ENCODE assay signal across 17 cellular contexts in genomic region chr2:95390272-95390880, GRCh38.
"Had no signal": no experiment of that assay in that cellular context is flagged by ENCODE, and none has a peak within 500 bp of the region (broad histone marks: within the 10 kb centered on the region; RNA-seq: fewer than 3 reads in every experiment).

No MANE protein-coding gene starts in this region.

- H3K4me1 ChIP-seq: lower lobe of right lung had no signal

- H3K27me3 ChIP-seq: neutrophil had no signal

- H3K36me3 Mint-ChIP-seq: activated naive CD4-positive, alpha-beta T cell treated with anti-CD3 and anti-CD28 coated beads, Interleukin-2, amount 50 U/mL, for 72 hours; naive thymus-derived CD8-positive, alpha-beta T cell had no signal

- H3K27ac ChIP-seq: lower lobe of right lung, neutrophil, skin epidermis had no signal

- H3K4me3 ChIP-seq: lower lobe of right lung, skin epidermis had no signal

- H3K9me3 ChIP-seq: lower lobe of right lung, neutrophil had no signal

- DNase-seq: activated CD4-positive, alpha-beta T cell treated with anti-CD3 and anti-CD28 coated beads, Interleukin-2, amount 10 ng/mL, durations not matched to agents 24 days and 14 days; activated CD8-positive, alpha-beta memory T cell treated with anti-CD3 and anti-CD28 coated beads, Interleukin-2, amount 50 U/mL, for 4 hours; activated CD8-positive, alpha-beta T cell treated with anti-CD3 and anti-CD28 coated beads, Interleukin-2, amount 10 ng/mL, durations not matched to agents 7 days and 5 days; activated effector memory CD4-positive, alpha-beta T cell treated with anti-CD3 and anti-CD28 coated beads, Interleukin-2, amount 50 U/mL, for 16 hours; activated T-cell treated with anti-CD3 and anti-CD28 coated beads, Interleukin-2, amount 50 U/mL, for 48 hours; foreskin fibroblast; glutamatergic neuron; lower lobe of right lung; midbrain; stimulated activated CD4-positive, alpha-beta T cell treated with anti-CD3 and anti-CD28 coated beads, Interleukin-4, amount 100 ng/mL, for 4 hours; stimulated activated CD8-positive, alpha-beta memory T cell treated with anti-CD3 and anti-CD28 coated beads, Interleukin-4, amount 100 ng/mL, for 48 hours; stimulated activated naive CD4-positive, alpha-beta T cell treated with Interleukin-2 at 50 U/mL for 16 hours; T-helper 17 cell had no signal

- H3K4me3 Mint-ChIP-seq: activated CD4-positive, alpha-beta T cell treated with anti-CD3 and anti-CD28 coated beads, Interleukin-2, amount 10 ng/mL, durations not matched to agents 24 days and 14 days; activated CD8-positive, alpha-beta T cell treated with anti-CD3 and anti-CD28 coated beads, Interleukin-2, amount 10 ng/mL, durations not matched to agents 7 days and 5 days; T-helper 17 cell had no signal

- ATAC-seq: activated CD8-positive, alpha-beta T cell treated with anti-CD3 and anti-CD28 coated beads, Interleukin-2, amount 10 ng/mL, durations not matched to agents 7 days and 5 days; naive thymus-derived CD8-positive, alpha-beta T cell; T-helper 17 cell had no signal

- H3K27me3 Mint-ChIP-seq: activated CD4-positive, alpha-beta T cell treated with anti-CD3 and anti-CD28 coated beads, Interleukin-2, amount 10 ng/mL, durations not matched to agents 24 days and 14 days had no signal

- H3K9me3 Mint-ChIP-seq: activated CD4-positive, alpha-beta T cell treated with anti-CD3 and anti-CD28 coated beads, Interleukin-2, amount 10 ng/mL, durations not matched to agents 24 days and 14 days; activated naive CD4-positive, alpha-beta T cell treated with anti-CD3 and anti-CD28 coated beads, Interleukin-2, amount 50 U/mL, for 72 hours; naive thymus-derived CD8-positive, alpha-beta T cell had no signal

- H3K36me3 ChIP-seq: lower lobe of right lung, neutrophil had no signal

- H3K27ac Mint-ChIP-seq: activated CD4-positive, alpha-beta T cell treated with anti-CD3 and anti-CD28 coated beads, Interleukin-2, amount 10 ng/mL, durations not matched to agents 24 days and 14 days; activated CD8-positive, alpha-beta T cell treated with anti-CD3 and anti-CD28 coated beads, Interleukin-2, amount 10 ng/mL, durations not matched to agents 7 days and 5 days; naive thymus-derived CD8-positive, alpha-beta T cell; T-helper 17 cell had no signal
